15 cellular contexts compared by ENCODE assay signal in the genomic region with DNA sequence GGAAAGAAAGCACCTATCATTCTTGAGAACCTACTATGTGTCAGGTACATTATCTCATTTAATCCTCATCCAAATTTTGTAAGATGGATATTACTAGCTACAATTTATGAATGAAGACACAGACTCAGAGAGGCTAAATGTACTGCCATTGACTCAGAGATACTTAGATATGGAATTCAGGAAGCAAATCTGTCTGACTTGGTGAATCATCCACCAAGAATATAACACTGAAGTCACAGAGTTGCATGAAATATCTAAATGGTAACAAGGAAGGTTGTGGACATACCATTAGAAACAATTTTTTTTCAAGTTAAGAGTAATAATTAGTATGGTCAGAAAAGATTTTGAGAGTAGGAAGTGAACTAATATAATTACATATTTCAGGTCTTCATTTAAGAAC.
DNase-seq lines count a peak whose midpoint lies in the region; ATAC-seq, FAIRE-seq and TF ChIP-seq lines count a peak whose summit lies in the region.
"Had no signal": no experiment of that assay in that cellular context is flagged by ENCODE, and none has a peak within 500 bp of the region (broad histone marks: within the 10 kb centered on the region; RNA-seq: fewer than 3 reads in every experiment).

No MANE protein-coding gene starts in this region.

- FAIRE-seq in HTR-8/SVneo (lab: Jason Lieb, UNC), result peak; percentile 4

- DNase-seq in AG04449 (ENCODE audit: low read depth, low spot score), result peak; percentile 70
- peak; percentile 50 for DNase-seq in HTR-8/SVneo (ENCODE audit: insufficient read length, low spot score)
- peak; percentile 56 for DNase-seq in astrocyte of the hippocampus (ENCODE audit: low read depth, low spot score)
- peak; percentile 56 for DNase-seq in hepatic stellate cell (ENCODE audit: low spot score)
- no peak for DNase-seq in DMS114 treated with DMSO at 0.1 percent for 48 hours (lab: John Stamatoyannopoulos, UW; ENCODE audit: unreplicated experiment)
- no peak for DNase-seq in NCI-H1105 (lab: John Stamatoyannopoulos, UW)
- DNase-seq in NCI-H524 treated with DMSO at 0.1 percent for 48 hours (lab: John Stamatoyannopoulos, UW), result no peak
- DNase-seq: activated CD4-positive, alpha-beta T cell treated with anti-CD3 and anti-CD28 coated beads, Interleukin-2, amount 10 ng/mL, durations not matched to agents 24 days and 14 days; activated effector memory CD4-positive, alpha-beta T cell treated with Interleukin-2 at 50 U/mL for 16 hours; cerebellar nuclear complex; glutamatergic neuron; MM.1S; NCI-H526 had no signal

- POLR2A ChIA-PET in AG04449 (lab: Yijun Ruan, JAX), result no interaction called here

- ATAC-seq in GM18861 (IDR thresholded peaks at IDR 0.05; ENCODE audit: unreplicated experiment), result no peak

- no peak for TF ChIP-seq CTCF in AG04449 (IDR thresholded peaks at IDR 0.05; ENCODE audit: insufficient read depth, low read length, missing control alignments)

- H3K4me3 ChIP-seq in AG04449 (ENCODE audit: low read depth, low read length), result no peak overlapping the region
- H3K4me3 ChIP-seq: suprapubic skin had no signal

- CTCF ChIA-PET in AG04449 (lab: Yijun Ruan, JAX), result interaction anchor here (0.9 kb wide), 1 partner anchor 290 kb away, joined by 3 read pairs; no protein-coding TSS in a partner anchor

Comparison
In these comparisons a context has a peak if more than half of its experiments do, and no peak if none do; other contexts are left out.
1. DNase-seq: peak in AG04449 (single experiment), HTR-8/SVneo (single experiment), astrocyte of the hippocampus (single experiment) and hepatic stellate cell (single experiment); none in DMS114 treated with DMSO at 0.1 percent for 48 hours (single experiment), NCI-H1105 (single experiment) and NCI-H524 treated with DMSO at 0.1 percent for 48 hours (single experiment).